In the genomic region with DNA sequence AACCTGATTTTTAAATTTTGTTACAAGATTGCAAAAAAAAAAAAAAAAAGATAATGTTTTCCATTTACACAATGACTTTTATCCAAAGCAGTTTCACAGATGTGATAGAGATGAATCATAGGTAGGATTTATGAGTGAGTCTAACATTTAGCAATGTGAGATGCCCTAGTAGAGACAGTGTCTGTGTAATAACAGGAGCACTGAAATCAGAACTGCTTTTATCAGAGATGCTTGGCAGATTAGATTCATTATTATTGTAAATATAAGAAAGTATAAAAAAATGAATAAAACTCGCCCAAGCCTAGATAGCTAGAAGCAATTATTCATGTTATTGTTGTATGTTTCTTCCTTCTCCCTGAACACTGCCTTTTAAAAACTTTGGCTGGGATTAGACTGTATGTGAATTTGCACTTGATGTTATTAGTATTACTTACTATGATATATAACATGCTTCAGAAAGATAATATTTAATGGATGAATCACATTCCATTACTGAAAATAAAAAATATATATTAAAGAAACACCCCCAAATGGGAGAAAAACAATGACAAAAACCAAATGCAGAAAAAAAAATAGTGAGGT, we compare ENCODE assay signal across 12 cellular contexts.
DNase-seq lines count a peak whose midpoint lies in the region; ATAC-seq, FAIRE-seq and TF ChIP-seq lines count a peak whose summit lies in the region.
"Had no signal": no experiment of that assay in that cellular context is flagged by ENCODE, and none has a peak within 500 bp of the region (broad histone marks: within the 10 kb centered on the region; RNA-seq: fewer than 3 reads in every experiment).

No MANE protein-coding gene starts in this region.

- TF ChIP-seq RAD21 in K562 (CRISPR knock-in tag; conservative IDR thresholded peaks at IDR 0.05 in 1 of 2, IDR thresholded peaks at IDR 0.05 in 1 of 2) = no peak

- intact Hi-C loops in K562 (cut with micrococcal nuclease) = loop anchor here (5.0 kb wide), 1 partner anchor 50 kb away; no protein-coding TSS in a partner anchor

- no peak for TF ChIP-seq CTCF in K562 (IDR thresholded peaks at IDR 0.05 in 2 of 3, conservative IDR thresholded peaks at IDR 0.05 in 1 of 3; ENCODE audit: insufficient read depth in 2 of 3, low read depth in 1 of 3, low read length in 3 of 3)
- TF ChIP-seq CTCF in kidney epithelial cell (IDR thresholded peaks at IDR 0.05; ENCODE audit: insufficient read depth, low read length, poor library complexity, severe bottlenecking) = no peak

- H3K4me1 ChIP-seq in K562 (replicated peaks in 1 of 2; ENCODE audit: control insufficient read depth in 2 of 2, insufficient read depth in 2 of 2, low read length in 2 of 2) = peaks cover 0 to 8% of the 10 kb centered on the region in 2 experiments; a peak in 1 of 5 replicates

- H3K9me1 ChIP-seq in K562 (ENCODE audit: control insufficient read depth, insufficient read depth, low read length) = no peaks in the 10 kb centered on the region

- no peak for TF ChIP-seq POLR2A in K562 (conservative IDR thresholded peaks at IDR 0.05)

- TF ChIP-seq EP300 in K562 (IDR thresholded peaks at IDR 0.05; ENCODE audit: low read length) = no peak

- no peak overlapping the region for H3K4me2 ChIP-seq in K562 (ENCODE audit: insufficient read depth, low read length)

- CTCF ChIA-PET in K562 (lab: Yijun Ruan, JAX; ENCODE audit: low intra/inter-chr PET ratio) = no interaction called here

- in situ Hi-C loops in K562 (cut with MboI) = no loop called here

- H3K27me3 ChIP-seq in K562 (ENCODE audit: control insufficient read depth in 2 of 2, insufficient read depth in 2 of 2, low read length in 2 of 2) (no peaks in the 10 kb centered on the region), kidney epithelial cell (ENCODE audit: control insufficient read depth, insufficient read depth, low read length) (no peaks in the 10 kb centered on the region)

- no peak overlapping the region for H3K4me3 ChIP-seq in K562
- no peak overlapping the region for H3K4me3 ChIP-seq in kidney epithelial cell (ENCODE audit: low read depth, low read length)

- BruUV-seq in K562 (replicated peaks; lab: Mats Ljungman, UMichigan) = no TSS peak

- no peak overlapping the region for H3K27ac ChIP-seq in K562 (ENCODE audit: extremely low read depth, low read depth, low read length)

- H3K79me2 ChIP-seq in K562 (ENCODE audit: control insufficient read depth, insufficient read depth, low read length) = no peaks in the 10 kb centered on the region

- H4K20me1 ChIP-seq in K562 (replicated peaks; ENCODE audit: control insufficient read depth, insufficient read depth, low read length) = no peaks in the 10 kb centered on the region

- FAIRE-seq in K562 (lab: Jason Lieb, UNC) (no peak), urothelium cell line (lab: Jason Lieb, UNC) (no peak)

- 37% methylated on average over 1 of the region's 1 CpG for WGBS in K562 (ENCODE audit: insufficient coverage, low coverage, missing lambda C conversion rate)

- DNase-seq in NOMO-1 treated with DMSO at 0.1 percent for 48 hours (lab: John Stamatoyannopoulos, UW; ENCODE audit: unreplicated experiment) (peak; percentile 32), NOMO-1 treated with dmso at 0.1 percent for 144 hours (lab: John Stamatoyannopoulos, UW; ENCODE audit: unreplicated experiment) (no peak), K562 (ENCODE audit: extremely low read depth in 1 of 4, low spot score in 3 of 4) (no peak), kidney epithelial cell (ENCODE audit: low read depth) (peak; percentile 49), urothelium cell line (ENCODE audit: low spot score) (peak; percentile 37), NCI-H1105 (lab: John Stamatoyannopoulos, UW) (no peak)
- no peak for DNase-seq in stimulated activated naive CD4-positive, alpha-beta T cell (lab: John Stamatoyannopoulos, UW)
- DNase-seq: 8988T; activated T-cell treated with anti-CD3 and anti-CD28 coated beads for 4 hours; naive thymus-derived CD4-positive, alpha-beta T cell; NCI-H1092 treated with DMSO at 0.1 percent for 48 hours had no signal

- POLR2A ChIA-PET in K562 (lab: Yijun Ruan, JAX) = no interaction called here

- H3K9me3 ChIP-seq in K562 (replicated peaks; ENCODE audit: control insufficient read depth, insufficient read depth, low read depth, low read length) = no peaks in the 10 kb centered on the region; the same call in 1 of the 2 replicates

- no peaks in the 10 kb centered on the region for H3K36me3 ChIP-seq in K562 (ENCODE audit: control insufficient read depth, insufficient read depth, low read length)
- H3K36me3 ChIP-seq in kidney epithelial cell (ENCODE audit: control insufficient read depth, insufficient read depth, low read length) = no peaks in the 10 kb centered on the region

- H2AFZ ChIP-seq in K562 (ENCODE audit: low read depth, low read length) = peak overlapping the region; percentile 78; the same call in 1 of the 2 replicates

- no peak overlapping the region for H3K9ac ChIP-seq in K562 (ENCODE audit: insufficient read depth in 1 of 2, low read depth in 2 of 2, low read length in 2 of 2)

- ATAC-seq in K562 (no peak), HG03378 (IDR thresholded peaks at IDR 0.05; ENCODE audit: unreplicated experiment) (no peak)

TF ChIP-seq in K562, 482 proteins besides CTCF, POLR2A, EP300 and RAD21:
- no peak for TF ChIP-seq MLLT1 (IDR thresholded peaks at IDR 0.05)
- no peak for TF ChIP-seq KDM4B (IDR thresholded peaks at IDR 0.05; ENCODE audit: borderline replicate concordance in 2 of 2, low read depth in 1 of 2)
- TF ChIP-seq KDM2B (CRISPR knock-in tag; IDR thresholded peaks at IDR 0.05) = no peak
- no peak for TF ChIP-seq TOE1 (IDR thresholded peaks at IDR 0.05; ENCODE audit: borderline replicate concordance)
- no peak for TF ChIP-seq TOE1 (CRISPR knock-in tag; IDR thresholded peaks at IDR 0.05; ENCODE audit: borderline replicate concordance, low read depth)
- TF ChIP-seq ELK3 (CRISPR knock-in tag; IDR thresholded peaks at IDR 0.05) = no peak
- TF ChIP-seq ZNF239 (CRISPR knock-in tag; IDR thresholded peaks at IDR 0.05) = no peak
- TF ChIP-seq RBM17 (IDR thresholded peaks at IDR 0.05; ENCODE audit: borderline replicate concordance, low read depth, low read length) = no peak
- TF ChIP-seq NFIC (IDR thresholded peaks at IDR 0.05) = no peak
- no peak for TF ChIP-seq CC2D1A (IDR thresholded peaks at IDR 0.05)
- TF ChIP-seq CBX2 (IDR thresholded peaks at IDR 0.05; ENCODE audit: insufficient read depth, low read length, poor library complexity, severe bottlenecking) = no peak
- TF ChIP-seq RHOXF2B (CRISPR knock-in tag; conservative IDR thresholded peaks at IDR 0.05) = no peak
- TF ChIP-seq ZNF253 (CRISPR knock-in tag; conservative IDR thresholded peaks at IDR 0.05) = no peak
- TF ChIP-seq ZNF699 (CRISPR knock-in tag; IDR thresholded peaks at IDR 0.05; ENCODE audit: insufficient replicate concordance) = no peak
TF ChIP-seq in K562: peak in this region for 0.

Comparison
In these comparisons a context has a peak if more than half of its experiments do, and no peak if none do; other contexts are left out.
1. DNase-seq: peak in NOMO-1 treated with DMSO at 0.1 percent for 48 hours (single experiment), kidney epithelial cell (single experiment) and urothelium cell line (single experiment); none in NOMO-1 treated with dmso at 0.1 percent for 144 hours (single experiment), K562 (0 of 4), stimulated activated naive CD4-positive, alpha-beta T cell (0 of 6) and NCI-H1105 (single experiment).